ENCODE assay signal across 8 cellular contexts in the genomic region with DNA sequence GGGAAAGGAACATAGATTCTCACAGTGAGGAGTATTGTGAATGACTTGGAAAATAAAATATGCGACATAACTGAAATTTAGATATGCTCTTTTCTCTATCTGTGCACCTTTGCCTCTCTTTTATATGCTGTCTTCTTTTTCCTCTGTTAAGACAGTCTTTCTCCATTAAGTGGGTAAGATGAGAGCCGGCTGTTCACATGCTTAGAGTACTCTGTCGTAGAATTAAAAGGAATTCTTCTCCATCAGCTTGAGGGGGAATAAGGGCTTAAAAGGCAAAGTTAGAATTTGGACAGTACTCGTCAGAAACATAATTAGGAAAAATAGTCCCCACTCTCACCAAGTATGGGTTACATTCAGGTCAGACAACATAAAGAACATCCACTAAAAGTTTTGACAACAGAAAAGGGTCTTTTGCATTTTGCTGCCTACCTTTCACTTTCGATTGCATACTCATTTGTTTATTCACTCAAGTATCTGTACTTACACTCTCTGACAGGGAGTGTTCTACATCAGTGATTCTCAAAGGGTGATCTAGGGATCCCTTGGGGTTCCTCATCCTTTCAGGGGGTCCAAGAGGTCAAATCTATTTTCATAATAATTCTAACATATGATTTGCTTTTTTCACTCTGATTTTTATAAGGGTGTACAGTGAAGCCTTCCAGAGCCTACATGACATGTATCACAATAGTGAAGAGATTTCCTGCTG. TPM values are rescaled to one million over a fixed set of nuclear protein-coding genes. Genes with fewer than 3 reads are reported as not detected.
DNase-seq lines count a peak whose midpoint lies in the region; ATAC-seq and TF ChIP-seq lines count a peak whose summit lies in the region.

No MANE protein-coding gene starts in this region.

- H3K4me3 ChIP-seq in lower lobe of right lung (peak overlapping the region; percentile 25), gastroesophageal sphincter (no peak overlapping the region)

- H3K27ac ChIP-seq in lower lobe of right lung (peak overlapping the region; percentile 42), gastroesophageal sphincter (no peak overlapping the region)

- H3K36me3 ChIP-seq in lower lobe of right lung, result no peaks in the 10 kb centered on the region
- no peaks in the 10 kb centered on the region for H3K36me3 ChIP-seq in gastroesophageal sphincter

- no peaks in the 10 kb centered on the region for H3K27me3 ChIP-seq in lower lobe of right lung (ENCODE audit: low read depth)
- H3K27me3 ChIP-seq in gastroesophageal sphincter, result no peaks in the 10 kb centered on the region

- peak; percentile 97 for ATAC-seq in GM18517 (IDR thresholded peaks at IDR 0.05; ENCODE audit: unreplicated experiment)
- ATAC-seq in GM21717 (IDR thresholded peaks at IDR 0.05; ENCODE audit: unreplicated experiment), result peak; percentile 99
- ATAC-seq in lower lobe of right lung, result peak in 1 of 2 donors; percentile 57
- no peak for ATAC-seq in gastroesophageal sphincter

- H3K9me3 ChIP-seq in lower lobe of right lung (peaks cover 7% of the 10 kb centered on the region), gastroesophageal sphincter (peaks cover 0 to 20% (median 0%) of the 10 kb centered on the region in 3 donors)

- intact Hi-C loops in lower lobe of right lung (cut with DNase I), result no loop called here

- H3K4me1 ChIP-seq in lower lobe of right lung, result peaks cover 7% of the 10 kb centered on the region
- no peaks in the 10 kb centered on the region for H3K4me1 ChIP-seq in gastroesophageal sphincter

- no peak for TF ChIP-seq EP300 in gastroesophageal sphincter (IDR thresholded peaks at IDR 0.05)

- no peak for TF ChIP-seq CTCF in lower lobe of right lung (IDR thresholded peaks at IDR 0.05)
- TF ChIP-seq CTCF in gastroesophageal sphincter (IDR thresholded peaks at IDR 0.05), result no peak

- WGBS in gastroesophageal sphincter (ENCODE audit: low coverage in 1 of 2), 2 donors, result 20% methylated on average over 5 of the region's 5 CpGs

- no peak for TF ChIP-seq POLR2A in gastroesophageal sphincter (IDR thresholded peaks at IDR 0.05)

- DNase-seq in M059J (ENCODE audit: low read depth) (peak; percentile 4), lower lobe of right lung (no peak), NCI-H524 treated with DMSO at 0.1 percent for 48 hours (lab: John Stamatoyannopoulos, UW) (no peak), hypothalamus (lab: John Stamatoyannopoulos, UW) (no peak), activated gamma-delta T cell (lab: John Stamatoyannopoulos, UW) (no peak)

RNA-seq across cellular contexts. Expression of a gene that starts 48.0 kb away (rescaled TPM):
- total RNA-seq in M059J (2014; rRNA removed; shearing (Covaris generic)), result not detected in 2 replicates
- total RNA-seq in lower lobe of right lung (18.5 TPM), gastroesophageal sphincter (1 to 10 TPM; 3.4 to 9.3 (median 6.4) TPM)
